24 cellular contexts compared by ENCODE assay signal in genomic region chr7:80841566-80842478, GRCh38.
DNase-seq lines count a peak whose midpoint lies in the region; ATAC-seq and TF ChIP-seq lines count a peak whose summit lies in the region.
"Had no signal": no experiment of that assay in that cellular context is flagged by ENCODE, and none has a peak within 500 bp of the region (broad histone marks: within the 10 kb centered on the region; RNA-seq: fewer than 3 reads in every experiment).

No MANE protein-coding gene starts in this region.

- CTCF ChIA-PET in WTC11 (lab: Charles Lee), result interaction anchor here (0.6 to 1.9 kb wide), 2 partner anchors 28 to 628 kb away, joined by 5 to 6 read pairs; no protein-coding TSS in a partner anchor

- H3K4me3 ChIP-seq in fibroblast of villous mesenchyme (ENCODE audit: low read depth, low read length) (no peak overlapping the region), skeletal muscle satellite cell (ENCODE audit: low read length) (no peak overlapping the region)
- H3K4me3 ChIP-seq: esophagus squamous epithelium, ovary, right lobe of liver, tibial nerve had no signal

- peak; percentile 78 for ATAC-seq in WTC11
- no peak for ATAC-seq in HG02623 (IDR thresholded peaks at IDR 0.05; ENCODE audit: unreplicated experiment)
- ATAC-seq: right lobe of liver; stimulated activated naive CD8-positive, alpha-beta T cell treated with anti-CD3 and anti-CD28 coated beads, Interleukin-15, Interleukin-2, amounts not matched to agents 100 U/mL and 50 U/mL, for 24 hours had no signal

- peak overlapping the region; percentile 51 for H3K4me2 ChIP-seq in skeletal muscle satellite cell (ENCODE audit: low read length)

- POLR2A ChIA-PET in WTC11 (lab: Charles Lee), result interaction anchor here (0.6 kb wide), 1 partner anchor 9 kb away, joined by 5 read pairs; no protein-coding TSS in a partner anchor

- H3K4me3 Mint-ChIP-seq in WTC11, result no peak overlapping the region
- H3K4me3 Mint-ChIP-seq: activated CD4-positive, alpha-beta T cell treated with anti-CD3 and anti-CD28 coated beads, Interleukin-2, amount 10 ng/mL, durations not matched to agents 7 days and 5 days; immature natural killer cell had no signal

- H3K9me3 Mint-ChIP-seq in WTC11, result no peaks in the 10 kb centered on the region
- H3K9me3 Mint-ChIP-seq: activated CD4-positive, alpha-beta T cell treated with anti-CD3 and anti-CD28 coated beads, Interleukin-2, amount 10 ng/mL, durations not matched to agents 7 days and 5 days had no signal

- H3K9me3 ChIP-seq in skeletal muscle satellite cell (replicated peaks; ENCODE audit: low read length), result no peaks in the 10 kb centered on the region
- H3K9me3 ChIP-seq: esophagus squamous epithelium, ovary, right lobe of liver, tibial nerve had no signal

- H3K27me3 Mint-ChIP-seq in WTC11 (ENCODE audit: low read depth), result no peaks in the 10 kb centered on the region; the same call in 1 of the 2 replicates
- H3K27me3 Mint-ChIP-seq: activated CD4-positive, alpha-beta T cell treated with anti-CD3 and anti-CD28 coated beads, Interleukin-2, amount 10 ng/mL, durations not matched to agents 7 days and 5 days had no signal

- peaks cover 17% of the 10 kb centered on the region for H3K36me3 ChIP-seq in skeletal muscle satellite cell (ENCODE audit: insufficient read depth, low read length)
- H3K36me3 ChIP-seq: esophagus squamous epithelium, ovary, right lobe of liver, tibial nerve had no signal

- no peak overlapping the region for H3K27ac Mint-ChIP-seq in WTC11
- H3K27ac Mint-ChIP-seq: activated CD4-positive, alpha-beta T cell treated with anti-CD3 and anti-CD28 coated beads, Interleukin-2, amount 10 ng/mL, durations not matched to agents 7 days and 5 days; immature natural killer cell had no signal

- H3K27me3 ChIP-seq in skeletal muscle satellite cell (ENCODE audit: control insufficient read depth, insufficient read depth, low read length), result no peaks in the 10 kb centered on the region
- H3K27me3 ChIP-seq: esophagus squamous epithelium, ovary, right lobe of liver, tibial nerve had no signal

- H3K4me1 Mint-ChIP-seq in WTC11, result peaks cover 29% of the 10 kb centered on the region
- H3K4me1 Mint-ChIP-seq: activated CD4-positive, alpha-beta T cell treated with anti-CD3 and anti-CD28 coated beads, Interleukin-2, amount 10 ng/mL, durations not matched to agents 7 days and 5 days had no signal

- DNase-seq in LHCN-M2 (ENCODE audit: low read depth) (peak; percentile 37), WTC11 (ENCODE audit: low spot score) (no peak), fibroblast of villous mesenchyme (ENCODE audit: low read depth) (peak; percentile 48), Ammon's horn (ENCODE audit: low spot score) (no peak), COLO829 (ENCODE audit: low spot score) (no peak)
- DNase-seq: activated CD4-positive, alpha-beta T cell treated with anti-CD3 and anti-CD28 coated beads, Interleukin-2, amount 10 ng/mL, durations not matched to agents 7 days and 5 days; activated gamma-delta T cell; central memory CD4-positive, alpha-beta T cell; effector CD8-positive, alpha-beta T cell; esophagus squamous epithelium; GDM1; head of caudate nucleus; immature natural killer cell; MM.1S; NCI-H1694 treated with DMSO at 0.1 percent for 48 hours; NCI-H2227 treated with DMSO at 0.1 percent for 48 hours; ovary; right lobe of liver; stimulated activated CD4-positive, alpha-beta T cell treated with anti-CD3 and anti-CD28 coated beads, Interleukin-1b, Interleukin-23, amount 100 ng/mL, for 48 hours; stimulated activated naive CD8-positive, alpha-beta T cell treated with anti-CD3 and anti-CD28 coated beads, Interleukin-15, Interleukin-2, amounts not matched to agents 100 U/mL and 50 U/mL, for 24 hours; SW 1271 had no signal

- peaks cover 23% of the 10 kb centered on the region for H3K4me1 ChIP-seq in skeletal muscle satellite cell (ENCODE audit: control insufficient read depth, insufficient read depth, low read length)
- H3K4me1 ChIP-seq: right lobe of liver had no signal

- no peak for TF ChIP-seq CTCF in WTC11 (IDR thresholded peaks at IDR 0.05)
- TF ChIP-seq CTCF in fibroblast of villous mesenchyme (IDR thresholded peaks at IDR 0.05; ENCODE audit: insufficient read depth, low read depth, low read length), result no peak

- H3K9ac ChIP-seq in skeletal muscle satellite cell (ENCODE audit: low read depth, low read length), result no peak overlapping the region

- H3K36me3 Mint-ChIP-seq in WTC11, result no peaks in the 10 kb centered on the region

TF ChIP-seq in WTC11, 78 proteins besides CTCF, POLR2A, EP300 and RAD21:
- no peak for TF ChIP-seq HMGXB4 (CRISPR knock-in tag; IDR thresholded peaks at IDR 0.05)
- TF ChIP-seq NFE2L1 (CRISPR knock-in tag; IDR thresholded peaks at IDR 0.05), result no peak
- TF ChIP-seq FOXK1 (CRISPR knock-in tag; IDR thresholded peaks at IDR 0.05), result no peak
- no peak for TF ChIP-seq RELA (CRISPR knock-in tag; IDR thresholded peaks at IDR 0.05; ENCODE audit: borderline replicate concordance)
TF ChIP-seq in WTC11: peak in this region for 0.

Comparison
In these comparisons a context has a peak if more than half of its experiments do, and no peak if none do; other contexts are left out.
1. DNase-seq: peak in LHCN-M2 (single experiment) and fibroblast of villous mesenchyme (single experiment); none in WTC11 (single experiment), Ammon's horn (single experiment) and COLO829 (single experiment).